8 cellular contexts compared by ENCODE assay signal in genomic region chr6:136761227-136761922, GRCh38. TPM values are rescaled to one million over a fixed set of nuclear protein-coding genes. Genes with fewer than 3 reads are reported as not detected.
DNase-seq lines count a peak whose midpoint lies in the region; ATAC-seq and TF ChIP-seq lines count a peak whose summit lies in the region.

No MANE protein-coding gene starts in this region.

- H3K9me3 ChIP-seq in vagina, result no peaks in the 10 kb centered on the region

- H3K27ac Mint-ChIP-seq in activated naive CD4-positive, alpha-beta T cell treated with anti-CD3 and anti-CD28 coated beads, Interleukin-2, amount 50 U/mL, for 72 hours, result peak overlapping the region; percentile 11 to 72

- no peaks in the 10 kb centered on the region for H3K36me3 ChIP-seq in vagina

- ATAC-seq in GM21723 (IDR thresholded peaks at IDR 0.05; ENCODE audit: unreplicated experiment), result peak; percentile 21
- ATAC-seq in activated naive CD4-positive, alpha-beta T cell treated with anti-CD3 and anti-CD28 coated beads, Interleukin-2, amount 50 U/mL, for 72 hours, result peak in 1 of 2 donors; percentile 25
- no peak for ATAC-seq in GM21381 (IDR thresholded peaks at IDR 0.05; ENCODE audit: unreplicated experiment)
- no peak for ATAC-seq in GM18907 (IDR thresholded peaks at IDR 0.05; ENCODE audit: unreplicated experiment)

- no peak overlapping the region for H3K4me3 ChIP-seq in vagina

- no peaks in the 10 kb centered on the region for H3K36me3 Mint-ChIP-seq in activated naive CD4-positive, alpha-beta T cell treated with anti-CD3 and anti-CD28 coated beads, Interleukin-2, amount 50 U/mL, for 72 hours

- H3K4me1 ChIP-seq in vagina, result peaks cover 52% of the 10 kb centered on the region

- TF ChIP-seq CTCF in 22Rv1 (IDR thresholded peaks at IDR 0.05) (no peak), vagina (IDR thresholded peaks at IDR 0.05) (no peak)

- H3K9me3 Mint-ChIP-seq in activated naive CD4-positive, alpha-beta T cell treated with anti-CD3 and anti-CD28 coated beads, Interleukin-2, amount 50 U/mL, for 72 hours, result no peaks in the 10 kb centered on the region

- intact Hi-C loops in vagina (cut with DNase I), result no loop called here

- H3K27ac ChIP-seq in 22Rv1 (peak overlapping the region; percentile 44), vagina (peak overlapping the region; percentile 8)

- no peaks in the 10 kb centered on the region for H3K27me3 ChIP-seq in vagina

- no peak for TF ChIP-seq POLR2A in vagina (IDR thresholded peaks at IDR 0.05)

- DNase-seq in activated naive CD4-positive, alpha-beta T cell treated with anti-CD3 and anti-CD28 coated beads, Interleukin-2, amount 50 U/mL, for 72 hours (ENCODE audit: low spot score in 2 of 2), result no peak
- peak; percentile 56 for DNase-seq in left kidney (ENCODE audit: low read depth, low spot score)
- no peak for DNase-seq in vagina (ENCODE audit: extremely low spot score in 2 of 2)
- no peak for DNase-seq in stimulated activated naive CD4-positive, alpha-beta T cell treated with Interleukin-2 at 50 U/mL for 16 hours (lab: John Stamatoyannopoulos, UW)

RNA-seq across cellular contexts. Expression of gene MAP3K5, which starts 30.9 kb away (rescaled TPM):
- total RNA-seq in activated naive CD4-positive, alpha-beta T cell treated with anti-CD3 and anti-CD28 coated beads, Interleukin-2, amount 50 U/mL, for 72 hours, result 1 to 10 TPM; 8.7 to 9.0 TPM
- total RNA-seq in vagina, result 31.2 TPM
